In genomic region chr3:9779721-9780450, GRCh38 we compare ENCODE assay signal across 8 cellular contexts. TPM values are rescaled to one million over a fixed set of nuclear protein-coding genes. Genes with fewer than 3 reads are reported as not detected.
DNase-seq lines count a peak whose midpoint lies in the region; ATAC-seq and TF ChIP-seq lines count a peak whose summit lies in the region.

No MANE protein-coding gene starts in this region.

- intact Hi-C loops in heart left ventricle (cut with DNase I), result no loop called here

- H3K27ac Mint-ChIP-seq in T-cell, result peak overlapping the region; percentile 21 to 84

- no peaks in the 10 kb centered on the region for H3K9me3 ChIP-seq in heart left ventricle

- no peak overlapping the region for H3K4me3 ChIP-seq in heart left ventricle

- H3K4me1 ChIP-seq in heart left ventricle, result peaks cover 0 to 61% (median 0%) of the 10 kb centered on the region in 12 donors

- no peak for TF ChIP-seq CTCF in heart left ventricle (IDR thresholded peaks at IDR 0.05)

- POLR2A ChIA-PET in T-cell (lab: Charles Lee), result no interaction called here

- peaks cover 44 to 68% (median 54%) of the 10 kb centered on the region in 3 donors for H3K4me1 Mint-ChIP-seq in T-cell

- H3K36me3 Mint-ChIP-seq in T-cell, result peaks cover 16% of the 10 kb centered on the region

- peak overlapping the region in 4 of 12 donors; percentile 23 to 87 (median 30) for H3K27ac ChIP-seq in heart left ventricle

- no peaks in the 10 kb centered on the region for H3K9me3 Mint-ChIP-seq in T-cell

- TF ChIP-seq POLR2A in heart left ventricle (IDR thresholded peaks at IDR 0.05), result no peak

- peak; percentile 42 for ATAC-seq in GM18870 (IDR thresholded peaks at IDR 0.05; ENCODE audit: unreplicated experiment)
- peak; percentile 59 for ATAC-seq in HG02938 (IDR thresholded peaks at IDR 0.05; ENCODE audit: unreplicated experiment)
- peak; percentile 65 to 83 (median 70) for ATAC-seq in T-cell (replicated peaks in 1 of 4)
- peak; percentile 15 to 63 (median 47) for ATAC-seq in heart left ventricle

- CTCF ChIA-PET in T-cell (lab: Charles Lee), result interaction anchor here in 1 of 2 donors (1.2 kb wide), 1 partner anchor 53 kb away, joined by 3 read pairs; no protein-coding TSS in a partner anchor

- peaks cover 0 to 55% (median 48%) of the 10 kb centered on the region in 9 donors for H3K36me3 ChIP-seq in heart left ventricle

- no peaks in the 10 kb centered on the region for H3K27me3 Mint-ChIP-seq in T-cell

- WGBS in heart left ventricle, 4 donors, result 72 to 78% (median 77%) methylated on average over 7 of the region's 7 CpGs

- no peaks in the 10 kb centered on the region for H3K27me3 ChIP-seq in heart left ventricle

- DNase-seq in T-cell, result peak in 17 of 34 experiments; percentile 8 to 33 (median 15)
- DNase-seq in heart left ventricle, result peak in 1 of 5 donors; percentile 43
- no peak for DNase-seq in GM19238 (ENCODE audit: insufficient read length, low spot score)
- DNase-seq in effector CD4-positive, alpha-beta T cell, result no peak
- DNase-seq in NCI-H128 (lab: John Stamatoyannopoulos, UW; ENCODE audit: unreplicated experiment), result no peak
- DNase-seq in SK-N-DZ (ENCODE audit: low spot score), result no peak

- peak overlapping the region; percentile 6 to 71 (median 11) for H3K4me3 Mint-ChIP-seq in T-cell

RNA-seq across cellular contexts. Expression of gene CAMK1, which starts 10.1 kb away (rescaled TPM):
- 1 to 10 TPM; 1.1 to 1.7 (median 1.3) TPM for total RNA-seq in T-cell
- 10 to 100 TPM in 7 of 9 donors, 1 to 10 TPM in 2; 9.7 to 26.3 (median 14.7) TPM for total RNA-seq in heart left ventricle
- polyA plus RNA-seq in heart left ventricle, result 10 to 100 TPM; 13.8 to 17.5 TPM
- 69.5 and 83.7 TPM in 2 replicates for polyA plus RNA-seq in SK-N-DZ (2014; cell fraction: cytosol; rRNA removed)
- 51.1 TPM in 2 replicates for polyA plus RNA-seq in SK-N-DZ (2014; cell fraction: nucleus; rRNA removed)

RNA-seq across cellular contexts. Expression of gene TADA3, which starts 12.4 kb away (rescaled TPM):
- total RNA-seq in T-cell, result 10 to 100 TPM; 29.1 to 46.5 (median 41.1) TPM
- total RNA-seq in heart left ventricle, result 10 to 100 TPM; 32.8 to 61.5 (median 45.9) TPM
- polyA plus RNA-seq in heart left ventricle, result 10 to 100 TPM; 37.2 to 53.3 TPM
- 141 and 146 TPM in 2 replicates for polyA plus RNA-seq in SK-N-DZ (2014; cell fraction: cytosol; rRNA removed)
- polyA plus RNA-seq in SK-N-DZ (2014; cell fraction: nucleus; rRNA removed), result 97.5 and 104 TPM in 2 replicates

RNA-seq across cellular contexts. Expression of gene ARPC4, which starts 13.0 kb away (rescaled TPM):
- total RNA-seq in T-cell (100 to 1,000 TPM; 144 to 160 (median 147) TPM), heart left ventricle (100 to 1,000 TPM in 1 of 9 donors, 10 to 100 TPM in 8; 48.8 to 147 (median 79.7) TPM)
- 100 to 1,000 TPM in 1 of 2 donors, 10 to 100 TPM in 1; 30.0 to 151 TPM for polyA plus RNA-seq in heart left ventricle
- polyA plus RNA-seq in SK-N-DZ (2014; cell fraction: cytosol; rRNA removed), result 306 and 380 TPM in 2 replicates
- polyA plus RNA-seq in SK-N-DZ (2014; cell fraction: nucleus; rRNA removed), result 91.5 and 131 TPM in 2 replicates

RNA-seq across cellular contexts. Expression of gene OGG1, which starts 30.1 kb away (rescaled TPM):
- total RNA-seq in T-cell, result 10 to 100 TPM; 18.3 to 41.3 (median 38.1) TPM
- total RNA-seq in heart left ventricle, result 10 to 100 TPM in 2 of 9 donors, 1 to 10 TPM in 7; 6.2 to 14.8 (median 8.3) TPM
- 10 to 100 TPM in 1 of 2 donors, 1 to 10 TPM in 1; 9.8 to 12.2 TPM for polyA plus RNA-seq in heart left ventricle
- polyA plus RNA-seq in SK-N-DZ (2014; cell fraction: cytosol; rRNA removed), result 44.1 and 55.2 TPM in 2 replicates
- polyA plus RNA-seq in SK-N-DZ (2014; cell fraction: nucleus; rRNA removed), result 46.7 and 59.0 TPM in 2 replicates

RNA-seq across cellular contexts. Expression of gene TTLL3, which starts 30.2 kb away (rescaled TPM):
- total RNA-seq in T-cell (10 to 100 TPM; 59.8 to 94.9 (median 67.4) TPM), heart left ventricle (10 to 100 TPM in 5 of 9 donors, 1 to 10 TPM in 4; 7.0 to 30.3 (median 11.8) TPM)
- 10 to 100 TPM in 1 of 2 donors, 1 to 10 TPM in 1; 4.7 to 17.3 TPM for polyA plus RNA-seq in heart left ventricle
- 15.5 and 21.4 TPM in 2 replicates for polyA plus RNA-seq in SK-N-DZ (2014; cell fraction: cytosol; rRNA removed)
- 78.7 and 91.2 TPM in 2 replicates for polyA plus RNA-seq in SK-N-DZ (2014; cell fraction: nucleus; rRNA removed)
